ENCODE assay signal across 21 cellular contexts in the genomic region with DNA sequence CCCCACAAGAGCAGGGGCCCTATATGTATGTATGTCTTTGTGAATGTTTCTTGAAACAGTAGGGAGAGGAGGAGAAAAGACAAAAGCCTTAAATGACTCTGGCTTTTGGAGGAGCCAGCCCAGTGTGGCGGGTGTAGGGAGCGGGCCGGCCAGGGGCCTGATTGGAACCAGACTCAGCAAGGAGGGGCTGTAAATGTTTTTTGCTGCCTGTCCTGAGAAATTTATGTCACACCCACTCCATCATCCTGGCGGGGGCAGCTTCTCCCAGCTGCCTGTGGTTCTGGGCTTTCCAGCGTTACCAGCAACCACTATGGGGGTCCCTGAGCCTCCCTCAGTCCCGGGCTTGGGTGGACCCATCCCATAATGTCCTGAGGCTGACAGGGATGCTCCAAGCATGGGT.
DNase-seq lines count a peak whose midpoint lies in the region; ATAC-seq and TF ChIP-seq lines count a peak whose summit lies in the region.
"Had no signal": no experiment of that assay in that cellular context is flagged by ENCODE, and none has a peak within 500 bp of the region (broad histone marks: within the 10 kb centered on the region; RNA-seq: fewer than 3 reads in every experiment).

No MANE protein-coding gene starts in this region.

- peak overlapping the region; percentile 24 for H3K27ac Mint-ChIP-seq in nephron progenitor cell
- H3K27ac Mint-ChIP-seq in T-cell, result no peak overlapping the region

- ATAC-seq in HG03520 (IDR thresholded peaks at IDR 0.05; ENCODE audit: unreplicated experiment) (no peak), T-cell (replicated peaks in 1 of 4) (no peak)
- ATAC-seq: HCT116, Panc1 had no signal

- POLR2A ChIA-PET in T-cell (lab: Charles Lee), result no interaction called here

- peaks cover 55% of the 10 kb centered on the region for H3K4me1 Mint-ChIP-seq in nephron progenitor cell
- H3K4me1 Mint-ChIP-seq in T-cell, result no peaks in the 10 kb centered on the region

- no peaks in the 10 kb centered on the region for H3K36me3 Mint-ChIP-seq in nephron progenitor cell (ENCODE audit: low read depth)
- H3K36me3 Mint-ChIP-seq in T-cell, result no peaks in the 10 kb centered on the region

- peaks cover 5% of the 10 kb centered on the region for H3K27me3 Mint-ChIP-seq in nephron progenitor cell (ENCODE audit: low read depth, poor library complexity)
- H3K27me3 Mint-ChIP-seq in T-cell, result peaks cover 0 to 19% of the 10 kb centered on the region in 2 donors

- TF ChIP-seq CTCF in coronary artery (IDR thresholded peaks at IDR 0.05) (no peak), nephron progenitor cell (IDR thresholded peaks at IDR 0.05) (no peak)

- no peak overlapping the region for H3K27ac ChIP-seq in coronary artery
- H3K27ac ChIP-seq: RWPE1 had no signal

- no peak overlapping the region for H3K4me3 ChIP-seq in coronary artery

- H3K9me3 Mint-ChIP-seq in nephron progenitor cell, result peaks cover 31% of the 10 kb centered on the region
- H3K9me3 Mint-ChIP-seq in T-cell, result no peaks in the 10 kb centered on the region

- no peak overlapping the region for H3K4me3 Mint-ChIP-seq in nephron progenitor cell
- no peak overlapping the region for H3K4me3 Mint-ChIP-seq in T-cell

- CTCF ChIA-PET in T-cell (lab: Charles Lee), result no interaction called here

- DNase-seq in ELF-1 (ENCODE audit: low read depth, low spot score), result peak; percentile 51
- peak; percentile 62 for DNase-seq in coronary artery (ENCODE audit: low spot score)
- peak; percentile 56 for DNase-seq in islet precursor cell
- DNase-seq in nephron progenitor cell, result no peak
- no peak for DNase-seq in activated effector memory CD4-positive, alpha-beta T cell treated with Interleukin-2 at 50 U/mL for 16 hours
- DNase-seq in T-cell, result no peak
- no peak for DNase-seq in UCSD-AML1 (lab: John Stamatoyannopoulos, UW; ENCODE audit: unreplicated experiment)
- DNase-seq: Calu3, DMS79 treated with DMSO at 0.1 percent for 48 hours, NCI-H1092, NCI-H1436, NCI-H187, NCI-H2081 treated with DMSO at 0.1 percent for 48 hours, NCI-H2171, NCI-H510A, NCI-H69, SHP77 had no signal

Comparison
In these comparisons a context has a peak if more than half of its experiments do, and no peak if none do; other contexts are left out.
1. DNase-seq: peak in ELF-1 (single experiment), coronary artery (single experiment) and islet precursor cell (single experiment); none in nephron progenitor cell (single experiment), activated effector memory CD4-positive, alpha-beta T cell treated with Interleukin-2 at 50 U/mL for 16 hours (single experiment), T-cell (0 of 34) and UCSD-AML1 (single experiment).